13 cellular contexts compared by ENCODE assay signal in genomic region chr13:44308352-44308751, GRCh38.
"Had no signal": no experiment of that assay in that cellular context is flagged by ENCODE, and none has a peak within 500 bp of the region (broad histone marks: within the 10 kb centered on the region; RNA-seq: fewer than 3 reads in every experiment).

No MANE protein-coding gene starts in this region.

- ATAC-seq: left lobe of liver; natural killer cell treated with Interleukin-12 subunit alpha and Interleukin-12 subunit beta and Interleukin-15 and Interleukin-18, amount 100 ng/mL, for 72 hours; psoas muscle; right lobe of liver; stimulated activated naive CD8-positive, alpha-beta T cell treated with anti-CD3 and anti-CD28 coated beads, Interleukin-15, Interleukin-2, amounts not matched to agents 100 U/mL and 50 U/mL, for 24 hours had no signal

- H3K4me3 ChIP-seq: dorsolateral prefrontal cortex, psoas muscle, right lobe of liver had no signal

- H3K27me3 ChIP-seq: dorsolateral prefrontal cortex, right lobe of liver had no signal

- H3K27ac ChIP-seq: psoas muscle, right lobe of liver had no signal

- H3K36me3 ChIP-seq: right lobe of liver had no signal

- H3K9me3 ChIP-seq: psoas muscle, right lobe of liver had no signal

- DNase-seq: activated CD4-positive, alpha-beta T cell treated with anti-CD3 and anti-CD28 coated beads for 1 hour; activated CD4-positive, alpha-beta T cell treated with anti-CD3 and anti-CD28 coated beads, Interleukin-2, amount 50 U/mL, for 48 hours; activated naive CD4-positive, alpha-beta T cell treated with anti-CD3 and anti-CD28 coated beads for 36 hours; dorsolateral prefrontal cortex; endodermal cell; islet precursor cell; psoas muscle; right lobe of liver; stimulated activated naive CD8-positive, alpha-beta T cell treated with anti-CD3 and anti-CD28 coated beads, Interleukin-15, Interleukin-2, amounts not matched to agents 100 U/mL and 50 U/mL, for 24 hours; T-helper 1 cell; T1000 had no signal
